ENCODE assay signal across 8 cellular contexts in genomic region chr1:63205776-63206175, GRCh38.
"Had no signal": no experiment of that assay in that cellular context is flagged by ENCODE, and none has a peak within 500 bp of the region (broad histone marks: within the 10 kb centered on the region; RNA-seq: fewer than 3 reads in every experiment).

No MANE protein-coding gene starts in this region.

- H3K9me3 ChIP-seq: HAP-1 had no signal

- H3K27ac ChIP-seq: GM23248 had no signal

- H3K36me3 ChIP-seq: HAP-1 had no signal

- H3K4me3 ChIP-seq: GM23248, GM23338, HAP-1 had no signal

- DNase-seq: GM23248, GOT3, H7, H9, HCEC 1CT, HFFc6 had no signal
